In genomic region chr5:83434929-83435328, GRCh38 we compare ENCODE assay signal across 24 cellular contexts. TPM values are rescaled to one million over a fixed set of nuclear protein-coding genes. Genes with fewer than 3 reads are reported as not detected.
DNase-seq lines count a peak whose midpoint lies in the region; ATAC-seq and TF ChIP-seq lines count a peak whose summit lies in the region.
"Had no signal": no experiment of that assay in that cellular context is flagged by ENCODE, and none has a peak within 500 bp of the region (broad histone marks: within the 10 kb centered on the region; RNA-seq: fewer than 3 reads in every experiment).

No MANE protein-coding gene starts in this region.

- H3K27ac ChIP-seq in GM23248: no peak overlapping the region
- H3K27ac ChIP-seq: foreskin keratinocyte, sigmoid colon, vagina had no signal

- peaks cover 19% of the 10 kb centered on the region for H3F3A ChIP-seq in GM23248 (ENCODE audit: insufficient read depth)

- ATAC-seq in GM19455 (IDR thresholded peaks at IDR 0.05; ENCODE audit: unreplicated experiment) (no peak), GM21576 (IDR thresholded peaks at IDR 0.05; ENCODE audit: unreplicated experiment) (no peak), GM21390 (IDR thresholded peaks at IDR 0.05; ENCODE audit: unreplicated experiment) (no peak)
- ATAC-seq: activated naive CD4-positive, alpha-beta T cell treated with anti-CD3 and anti-CD28 coated beads, Interleukin-2, amount 50 U/mL, for 72 hours; activated T-helper 17 cell treated with anti-CD3 and anti-CD28 coated beads, Interleukin-2, amount 50 U/mL, for 72 hours; CD8-positive, alpha-beta T cell; foreskin keratinocyte had no signal

- H3K9me3 ChIP-seq in GM23248 (ENCODE audit: low read depth) (no peaks in the 10 kb centered on the region), adipocyte (ENCODE audit: control insufficient read depth, low read length) (no peaks in the 10 kb centered on the region), skeletal muscle satellite cell (replicated peaks; ENCODE audit: low read length) (no peaks in the 10 kb centered on the region)
- H3K9me3 ChIP-seq: heart right ventricle, sigmoid colon, vagina had no signal

- H3K36me3 ChIP-seq in GM23248 (ENCODE audit: low read depth): no peaks in the 10 kb centered on the region
- H3K36me3 ChIP-seq in adipocyte (ENCODE audit: control insufficient read depth, insufficient read depth, low read length, severe bottlenecking): no peaks in the 10 kb centered on the region
- no peaks in the 10 kb centered on the region for H3K36me3 ChIP-seq in skeletal muscle satellite cell (ENCODE audit: insufficient read depth, low read length)
- H3K36me3 ChIP-seq: heart right ventricle, sigmoid colon, vagina had no signal

- no peak for TF ChIP-seq CTCF in fibroblast of the aortic adventitia (IDR thresholded peaks at IDR 0.05; ENCODE audit: insufficient read depth, low read length)

- H2AFZ ChIP-seq in GM23248: peak overlapping the region; percentile 45; the same call in 1 of the 2 replicates

- DNase-seq in GM23248 (peak; percentile 13), adipocyte (ENCODE audit: low read depth) (peak; percentile 15), fibroblast of the aortic adventitia (ENCODE audit: low read depth) (peak; percentile 67)
- no peak for DNase-seq in activated CD8-positive, alpha-beta memory T cell treated with anti-CD3 and anti-CD28 coated beads for 24 hours
- DNase-seq: activated CD4-positive, alpha-beta T cell treated with anti-CD3 and anti-CD28 coated beads, Interleukin-2, amount 50 U/mL, for 4 hours; activated CD4-positive, CD25-positive, alpha-beta regulatory T cell; AML-193; CD8-positive, alpha-beta T cell; EL; foreskin keratinocyte; heart right ventricle; NCI-H2081 treated with DMSO at 0.1 percent for 48 hours; NCI-H226; RPMI8226; sigmoid colon; stimulated activated CD4-positive, alpha-beta T cell treated with anti-CD3 and anti-CD28 coated beads, Interleukin-15, amount 100 ng/mL, for 24 hours; stimulated activated naive CD4-positive, alpha-beta T cell treated with Interleukin-2 at 50 U/mL for 16 hours had no signal

- H3K4me1 ChIP-seq in GM23248 (ENCODE audit: insufficient read depth): peaks cover 6% of the 10 kb centered on the region; the same call in 1 of the 2 replicates
- H3K4me1 ChIP-seq in adipocyte (ENCODE audit: control insufficient read depth, insufficient read depth, low read length): no peaks in the 10 kb centered on the region
- H3K4me1 ChIP-seq in skeletal muscle satellite cell (ENCODE audit: control insufficient read depth, insufficient read depth, low read length): peaks cover 12% of the 10 kb centered on the region
- H3K4me1 ChIP-seq: foreskin keratinocyte, sigmoid colon, vagina had no signal

- no peak overlapping the region for H3K9ac ChIP-seq in GM23248
- H3K9ac ChIP-seq in adipocyte (ENCODE audit: low read length): no peak overlapping the region
- no peak overlapping the region for H3K9ac ChIP-seq in skeletal muscle satellite cell (ENCODE audit: low read depth, low read length)

- in situ Hi-C loops in GM23248 (cut with MboI): no loop called here

- H3K4me2 ChIP-seq in GM23248 (ENCODE audit: unreplicated experiment): no peak overlapping the region
- H3K4me2 ChIP-seq in skeletal muscle satellite cell (ENCODE audit: low read length): peak overlapping the region; percentile 22

- no peaks in the 10 kb centered on the region for H3K9me2 ChIP-seq in GM23248 (ENCODE audit: insufficient read depth)

- H4K20me1 ChIP-seq in GM23248 (ENCODE audit: insufficient read depth): no peaks in the 10 kb centered on the region

- WGBS in GM23248 (ENCODE audit: low coverage in 1 of 2, low lambda C conversion rate in 2 of 2, missing lambda C conversion rate in 2 of 2), 2 experiments: 31 to 34% methylated on average over 3 of the region's 3 CpGs

- H3K4me3 ChIP-seq in GM23248 (no peak overlapping the region), adipocyte (ENCODE audit: low read length) (no peak overlapping the region), fibroblast of the aortic adventitia (ENCODE audit: low read depth, low read length) (no peak overlapping the region), skeletal muscle satellite cell (ENCODE audit: low read length) (no peak overlapping the region)
- H3K4me3 ChIP-seq: heart right ventricle, sigmoid colon, vagina had no signal

- no peaks in the 10 kb centered on the region for H3K79me2 ChIP-seq in GM23248 (ENCODE audit: insufficient read depth)

- H3K27me3 ChIP-seq in GM23248 (replicated peaks; ENCODE audit: insufficient read depth) (no peaks in the 10 kb centered on the region), adipocyte (replicated peaks; ENCODE audit: control insufficient read depth, insufficient read depth, low read length) (no peaks in the 10 kb centered on the region), skeletal muscle satellite cell (ENCODE audit: control insufficient read depth, insufficient read depth, low read length) (no peaks in the 10 kb centered on the region)
- H3K27me3 ChIP-seq: foreskin keratinocyte, heart right ventricle, sigmoid colon, vagina had no signal

RNA-seq across cellular contexts. Expression of gene VCAN, which starts 36.6 kb away (rescaled TPM):
- 241 and 327 TPM in 2 replicates for total RNA-seq in GM23248 (2014; rRNA removed; shearing (Covaris generic))
- polyA plus RNA-seq in GM23248 (2016; fragmentation: Nextera tagmentation; extraction: Ambion mirVana): 98.5 and 98.9 TPM in 2 replicates
- total RNA-seq in fibroblast of the aortic adventitia (ENCODE audit: low replicate concordance): 455 and 1,493 TPM in 2 replicates
- total RNA-seq in skeletal muscle satellite cell (2012; rRNA removed): 85.6 and 92.0 TPM in 2 replicates
